ENCODE assay signal across 8 cellular contexts in genomic region chr2:27663463-27664244, GRCh38. TPM values are rescaled to one million over a fixed set of nuclear protein-coding genes. Genes with fewer than 3 reads are reported as not detected.
DNase-seq lines count a peak whose midpoint lies in the region; ATAC-seq, FAIRE-seq and TF ChIP-seq lines count a peak whose summit lies in the region.

Gene SLC4A1AP, plus strand, starts transcription at chr2:27663889. Its CDS starts 26 bp downstream, at chr2:27663915.
Gene SUPT7L, minus strand, starts transcription at chr2:27663614. Its CDS starts 1,422 bp downstream, at chr2:27662192.

- H3K4me3 ChIP-seq in A673 (ENCODE audit: low read depth, low read length, poor library complexity, severe bottlenecking), result peak within 1 kb of the TSS; percentile 82

- H3K27me3 Mint-ChIP-seq in central memory CD8-positive, alpha-beta T cell, result no peaks in the 10 kb centered on the region

- H3K4me3 Mint-ChIP-seq in central memory CD8-positive, alpha-beta T cell, result peak within 1 kb of the TSS; percentile 99

- DNase-seq in A673 (ENCODE audit: low spot score) (peak; percentile 88), NCI-H226 (peak; percentile 60)
- DNase-seq in activated CD4-positive, CD25-positive, alpha-beta regulatory T cell (lab: John Stamatoyannopoulos, UW), result peak; percentile 41 to 61 (median 56)
- peak; percentile 70 to 77 for DNase-seq in central memory CD8-positive, alpha-beta T cell (ENCODE audit: low spot score in 2 of 2)
- DNase-seq in stimulated activated CD4-positive, alpha-beta T cell treated with anti-CD3 and anti-CD28 coated beads, Interleukin-12 subunit alpha, Interleukin-12 subunit beta, amount 100 ng/mL, for 4 hours, result peak; percentile 65

- intact Hi-C loops in A673 (cut with micrococcal nuclease; ENCODE audit: unreplicated experiment), result loop anchor here (10.0 kb wide), 1 partner anchor 259 kb away; the partner anchor contains the start of gene PPM1G

- no peak; the same call in 1 of the 2 replicates for TF ChIP-seq CTCF in A673 (conservative IDR thresholded peaks at IDR 0.05; ENCODE audit: low read depth, low read length)

- CTCF ChIA-PET in A673 (lab: Charles Lee), result interaction anchor here (0.6 kb wide), 1 partner anchor 19 kb away, joined by 3 read pairs; no protein-coding TSS in a partner anchor

- H3K4me1 ChIP-seq in A673 (ENCODE audit: insufficient read depth, low read length, poor library complexity, severe bottlenecking), result peaks cover 20% of the 10 kb centered on the region

- no peaks in the 10 kb centered on the region for H3K9me3 ChIP-seq in A673 (ENCODE audit: low read depth, low read length, poor library complexity, severe bottlenecking)

- H3K36me3 Mint-ChIP-seq in central memory CD8-positive, alpha-beta T cell (ENCODE audit: insufficient read depth), result peaks cover 70% of the 10 kb centered on the region

- BruUV-seq in A673 (replicated peaks; lab: Mats Ljungman, UMichigan), result TSS peak; percentile 78

- H3K27ac ChIP-seq in A673 (ENCODE audit: low read depth, low read length, poor library complexity, severe bottlenecking), result peak within 1 kb of the TSS; percentile 93

- peak; percentile 95 for FAIRE-seq in islet of Langerhans (lab: Jason Lieb, UNC)

- H3K27me3 ChIP-seq in A673 (replicated peaks; ENCODE audit: insufficient read depth, low read depth, low read length, poor library complexity), result no peaks in the 10 kb centered on the region

- H3K4me1 Mint-ChIP-seq in central memory CD8-positive, alpha-beta T cell, result peaks cover 46% of the 10 kb centered on the region

- H3K36me3 ChIP-seq in A673 (ENCODE audit: insufficient read depth, low read length, poor library complexity, severe bottlenecking), result peaks cover 49% of the 10 kb centered on the region

- ATAC-seq in GM18870 (IDR thresholded peaks at IDR 0.05; ENCODE audit: unreplicated experiment), result peak; percentile 57
- peak; percentile 81 for ATAC-seq in HG03159 (IDR thresholded peaks at IDR 0.05; ENCODE audit: unreplicated experiment)
- peak; percentile 85 for ATAC-seq in central memory CD8-positive, alpha-beta T cell (replicated peaks; ENCODE audit: extremely low read depth, poor library complexity, severe bottlenecking)

- H3K9me3 Mint-ChIP-seq in central memory CD8-positive, alpha-beta T cell, result no peaks in the 10 kb centered on the region

- H3K27ac Mint-ChIP-seq in central memory CD8-positive, alpha-beta T cell (ENCODE audit: low read depth), result peak within 1 kb of the TSS; percentile 98

- POLR2A ChIA-PET in A673 (lab: Charles Lee; ENCODE audit: low non-redundant PET), result interaction anchor here (0.5 to 0.6 kb wide), 2 partner anchors 115 to 616 kb away, joined by 4 to 8 read pairs; no protein-coding TSS in a partner anchor

RNA-seq across cellular contexts. Expression of gene SLC4A1AP, which starts in this region (rescaled TPM):
- total RNA-seq in A673 (2021), result 29.7 and 30.4 TPM in 2 replicates

RNA-seq across cellular contexts. Expression of gene SUPT7L, which starts in this region (rescaled TPM):
- total RNA-seq in A673 (2021), result 33.1 and 34.0 TPM in 2 replicates

Comparison
In these comparisons a context has a peak if more than half of its experiments do, and no peak if none do; other contexts are left out.
1. Peak in every context shown above with its lines: DNase-seq, ATAC-seq, H3K4me3 ChIP-seq and H3K27ac ChIP-seq.